Comparison of ENCODE assay signal across 1 cellular context in genomic region chr7:522938-523289, GRCh38.
A peak's percentile ranks its signal among the peaks of the same experiment; 100 is the strongest.
TF ChIP-seq lines count a peak whose summit lies in the region.

No MANE protein-coding gene starts in this region.

TF ChIP-seq in HepG2, 621 proteins besides CTCF, POLR2A, EP300 and RAD21 (continued from another document):
- TF ChIP-seq PATZ1 (CRISPR knock-in tag; IDR thresholded peaks at IDR 0.05) (0 out of 2 replicates have a peak, but pooled peaks have one; percentile 1), KLF11 (CRISPR knock-in tag; IDR thresholded peaks at IDR 0.05) (no peak), PHF21A (CRISPR knock-in tag; IDR thresholded peaks at IDR 0.05) (0 out of 2 replicates have a peak, but pooled peaks have one; percentile 10), ZNF660 (CRISPR knock-in tag; IDR thresholded peaks at IDR 0.05; ENCODE audit: borderline replicate concordance, low read depth) (no peak)
TF ChIP-seq in HepG2: peak in this region for 2.
